In genomic region chr10:121311812-121312443, GRCh38 we compare ENCODE assay signal across 24 cellular contexts.
DNase-seq lines count a peak whose midpoint lies in the region; ATAC-seq and TF ChIP-seq lines count a peak whose summit lies in the region.
"Had no signal": no experiment of that assay in that cellular context is flagged by ENCODE, and none has a peak within 500 bp of the region (broad histone marks: within the 10 kb centered on the region; RNA-seq: fewer than 3 reads in every experiment).

No MANE protein-coding gene starts in this region.

- H3K4me1 ChIP-seq in foreskin keratinocyte (peaks cover 59% of the 10 kb centered on the region), transverse colon (peaks cover 0 to 9% (median 1%) of the 10 kb centered on the region in 4 donors)
- H3K4me1 ChIP-seq: left ventricle myocardium inferior, upper lobe of right lung had no signal

- H3K9ac ChIP-seq in neural cell (ENCODE audit: low read length) = no peak overlapping the region
- H3K9ac ChIP-seq: GM23248 had no signal

- H3K36me3 Mint-ChIP-seq in activated naive CD4-positive, alpha-beta T cell treated with anti-CD3 and anti-CD28 coated beads for 36 hours (ENCODE audit: low read depth) = no peaks in the 10 kb centered on the region
- H3K36me3 Mint-ChIP-seq: activated naive CD4-positive, alpha-beta T cell treated with anti-CD3 and anti-CD28 coated beads, Interleukin-2, amount 10 ng/mL, durations not matched to agents 7 days and 5 days had no signal

- no peak overlapping the region for H3K4me3 ChIP-seq in neural cell (ENCODE audit: low read length)
- H3K4me3 ChIP-seq in transverse colon = no peak overlapping the region
- H3K4me3 ChIP-seq: GM23248, left ventricle myocardium inferior, prostate gland, upper lobe of right lung had no signal

- H3K9me2 ChIP-seq in neural cell (ENCODE audit: insufficient read depth, low read length) = no peaks in the 10 kb centered on the region

- H3K9me3 Mint-ChIP-seq in activated naive CD4-positive, alpha-beta T cell treated with anti-CD3 and anti-CD28 coated beads for 36 hours = peaks cover 2% of the 10 kb centered on the region

- H3K79me2 ChIP-seq in neural cell (replicated peaks; ENCODE audit: insufficient read depth, low read length) = no peaks in the 10 kb centered on the region

- no peak for TF ChIP-seq RAD21 in neural cell (conservative IDR thresholded peaks at IDR 0.05)

- TF ChIP-seq EP300 in neural cell (conservative IDR thresholded peaks at IDR 0.05; ENCODE audit: poor library complexity, severe bottlenecking) = no peak
- TF ChIP-seq EP300 in transverse colon (IDR thresholded peaks at IDR 0.05; ENCODE audit: low read depth) = no peak

- H3K36me3 ChIP-seq in neural cell (ENCODE audit: insufficient read depth, low read length) (no peaks in the 10 kb centered on the region), transverse colon (no peaks in the 10 kb centered on the region)
- H3K36me3 ChIP-seq: left ventricle myocardium inferior, prostate gland, upper lobe of right lung had no signal

- H3K4me1 Mint-ChIP-seq in activated naive CD4-positive, alpha-beta T cell treated with anti-CD3 and anti-CD28 coated beads for 36 hours (ENCODE audit: low read depth) = no peaks in the 10 kb centered on the region
- H3K4me1 Mint-ChIP-seq: activated CD4-positive, alpha-beta memory T cell treated with anti-CD3 and anti-CD28 coated beads, Interleukin-2, amount 10 ng/mL, durations not matched to agents 7 days and 5 days; activated naive CD4-positive, alpha-beta T cell treated with anti-CD3 and anti-CD28 coated beads, Interleukin-2, amount 10 ng/mL, durations not matched to agents 7 days and 5 days; T-helper 17 cell had no signal

- H3F3A ChIP-seq in neural cell (ENCODE audit: insufficient read depth, low read length, poor library complexity, severe bottlenecking) = no peaks in the 10 kb centered on the region

- H4K20me1 ChIP-seq in neural cell (ENCODE audit: insufficient read depth) = no peaks in the 10 kb centered on the region

- H2AFZ ChIP-seq in neural cell (ENCODE audit: low read depth, low read length) = peak overlapping the region; percentile 29
- H2AFZ ChIP-seq: GM23248 had no signal

- ATAC-seq in foreskin keratinocyte = no peak
- ATAC-seq: T-helper 17 cell, upper lobe of right lung had no signal

- H3K9me3 ChIP-seq in neural cell (ENCODE audit: low read length) (no peaks in the 10 kb centered on the region), transverse colon (no peaks in the 10 kb centered on the region)
- H3K9me3 ChIP-seq: left ventricle myocardium inferior, prostate gland, upper lobe of right lung had no signal

- no peak overlapping the region for H3K4me3 Mint-ChIP-seq in activated naive CD4-positive, alpha-beta T cell treated with anti-CD3 and anti-CD28 coated beads for 36 hours
- H3K4me3 Mint-ChIP-seq: activated CD4-positive, alpha-beta memory T cell treated with anti-CD3 and anti-CD28 coated beads, Interleukin-2, amount 10 ng/mL, durations not matched to agents 7 days and 5 days; activated naive CD4-positive, alpha-beta T cell treated with anti-CD3 and anti-CD28 coated beads, Interleukin-2, amount 10 ng/mL, durations not matched to agents 7 days and 5 days; T-helper 17 cell had no signal

- H3K27me3 Mint-ChIP-seq in activated naive CD4-positive, alpha-beta T cell treated with anti-CD3 and anti-CD28 coated beads for 36 hours (ENCODE audit: low read depth) = no peaks in the 10 kb centered on the region
- H3K27me3 Mint-ChIP-seq: activated CD4-positive, alpha-beta memory T cell treated with anti-CD3 and anti-CD28 coated beads, Interleukin-2, amount 10 ng/mL, durations not matched to agents 7 days and 5 days; activated naive CD4-positive, alpha-beta T cell treated with anti-CD3 and anti-CD28 coated beads, Interleukin-2, amount 10 ng/mL, durations not matched to agents 7 days and 5 days; T-helper 17 cell had no signal

- H3K27ac ChIP-seq in foreskin keratinocyte (peak overlapping the region; percentile 86), neural cell (ENCODE audit: low read length) (no peak overlapping the region), transverse colon (peak overlapping the region in 3 of 4 donors; percentile 55 to 72 (median 61))
- H3K27ac ChIP-seq: 22Rv1, GM23248, left ventricle myocardium inferior, upper lobe of right lung had no signal

- DNase-seq in NCI-H146 (lab: John Stamatoyannopoulos, UW) (peak; percentile 2), NCI-H146 treated with DMSO at 0.1 percent for 48 hours (lab: John Stamatoyannopoulos, UW; ENCODE audit: unreplicated experiment) (no peak), foreskin keratinocyte (no peak), transverse colon (no peak)
- DNase-seq in stimulated activated CD4-positive, alpha-beta T cell treated with anti-CD3 and anti-CD28 coated beads, Interleukin-4, amount 100 ng/mL, for 24 hours = no peak
- no peak for DNase-seq in activated naive CD4-positive, alpha-beta T cell treated with anti-CD3 and anti-CD28 coated beads for 36 hours
- no peak for DNase-seq in activated naive CD4-positive, alpha-beta T cell (lab: John Stamatoyannopoulos, UW)
- DNase-seq: activated CD4-positive, alpha-beta memory T cell treated with anti-CD3 and anti-CD28 coated beads, Interleukin-2, amount 10 ng/mL, durations not matched to agents 7 days and 5 days; activated CD4-positive, alpha-beta T cell treated with anti-CD3 and anti-CD28 coated beads for 1 hour; activated CD8-positive, alpha-beta memory T cell treated with anti-CD3 and anti-CD28 coated beads, Interleukin-2, amount 50 U/mL, for 4 hours; activated naive CD4-positive, alpha-beta T cell treated with anti-CD3 and anti-CD28 coated beads, Interleukin-2, amount 10 ng/mL, durations not matched to agents 7 days and 5 days; glutamatergic neuron; GM23248; left ventricle myocardium inferior; NCI-H1694 treated with DMSO at 0.1 percent for 48 hours; NCI-H446; NCI-H748 treated with DMSO at 0.1 percent for 48 hours; SHP77; stimulated activated CD4-positive, alpha-beta T cell treated with anti-CD3 and anti-CD28 coated beads, Interleukin-4, amount 100 ng/mL, for 4 hours; T-helper 17 cell; upper lobe of right lung had no signal

- in situ Hi-C loops in transverse colon (cut with MboI; ENCODE audit: low pct_ligation_motif_present in 1 of 4, low pct_unique_long_range_greater_than_20kb in 1 of 4, low sequenced_read_pairs in 3 of 4) = no loop called here

- no peak overlapping the region for H3K4me2 ChIP-seq in neural cell (ENCODE audit: low read length)

- intact Hi-C loops in transverse colon (cut with DNase I; ENCODE audit: low total_unique reads) = no loop called here
- intact Hi-C loops in activated naive CD4-positive, alpha-beta T cell treated with anti-CD3 and anti-CD28 coated beads for 36 hours (cut with micrococcal nuclease) = no loop called here

- no peak overlapping the region for H3K27ac Mint-ChIP-seq in activated naive CD4-positive, alpha-beta T cell treated with anti-CD3 and anti-CD28 coated beads for 36 hours
- H3K27ac Mint-ChIP-seq: activated CD4-positive, alpha-beta memory T cell treated with anti-CD3 and anti-CD28 coated beads, Interleukin-2, amount 10 ng/mL, durations not matched to agents 7 days and 5 days; activated naive CD4-positive, alpha-beta T cell treated with anti-CD3 and anti-CD28 coated beads, Interleukin-2, amount 10 ng/mL, durations not matched to agents 7 days and 5 days; T-helper 17 cell had no signal

- 42 to 45% methylated on average over 6 to 7 of the region's 7 CpGs for WGBS in transverse colon (ENCODE audit: low coverage in 1 of 2), 2 donors

- CTCF ChIA-PET in activated naive CD4-positive, alpha-beta T cell treated with anti-CD3 and anti-CD28 coated beads for 36 hours (lab: Charles Lee) = no interaction called here

- TF ChIP-seq POLR2A in transverse colon (IDR thresholded peaks at IDR 0.05) = no peak

- no peaks in the 10 kb centered on the region for H3K27me3 ChIP-seq in foreskin keratinocyte
- H3K27me3 ChIP-seq in neural cell (ENCODE audit: insufficient read depth, low read depth, low read length) = peaks cover 8% of the 10 kb centered on the region
- no peaks in the 10 kb centered on the region for H3K27me3 ChIP-seq in transverse colon
- H3K27me3 ChIP-seq: upper lobe of right lung had no signal

- TF ChIP-seq CTCF in foreskin keratinocyte (conservative IDR thresholded peaks at IDR 0.05) (no peak), neural cell (IDR thresholded peaks at IDR 0.05; ENCODE audit: poor library complexity, severe bottlenecking) (no peak), transverse colon (IDR thresholded peaks at IDR 0.05) (no peak)

TF ChIP-seq in neural cell, 6 proteins besides CTCF, POLR2A, EP300 and RAD21:
- TF ChIP-seq REST (IDR thresholded peaks at IDR 0.05; ENCODE audit: borderline replicate concordance) = no peak
- no peak for TF ChIP-seq MXI1 (conservative IDR thresholded peaks at IDR 0.05; ENCODE audit: poor library complexity, severe bottlenecking)
- TF ChIP-seq TAF1 (IDR thresholded peaks at IDR 0.05; ENCODE audit: low read depth) = no peak
